ENCODE assay signal across 8 cellular contexts in genomic region chr11:13238879-13239514, GRCh38. TPM values are rescaled to one million over a fixed set of nuclear protein-coding genes. Genes with fewer than 3 reads are reported as not detected.
A peak's percentile ranks its signal among the peaks of the same experiment; 100 is the strongest.
DNase-seq lines count a peak whose midpoint lies in the region; ATAC-seq and TF ChIP-seq lines count a peak whose summit lies in the region.

No MANE protein-coding gene starts in this region.

- DNase-seq in DMS 273 (lab: John Stamatoyannopoulos, UW; ENCODE audit: unreplicated experiment) (peak; percentile 58), DMS 273 treated with DMSO at 0.1 percent for 48 hours (lab: John Stamatoyannopoulos, UW) (no peak), activated T-cell treated with anti-CD3 and anti-CD28 coated beads for 4 hours (peak; percentile 45), fibroblast of pulmonary artery (ENCODE audit: low read depth) (peak; percentile 65), trophoblast cell (peak; percentile 34 to 76)

- no peak overlapping the region for H3K27ac ChIP-seq in OCI-LY3 (ENCODE audit: low read length)
- H3K27ac ChIP-seq in trophoblast cell (ENCODE audit: low read depth, low read length), result no peak overlapping the region

- H3K14ac ChIP-seq in trophoblast cell (ENCODE audit: low read length), result no peak overlapping the region

- H4K8ac ChIP-seq in trophoblast cell (ENCODE audit: low read depth, low read length), result no peak overlapping the region

- peak overlapping the region; percentile 91 for H2BK12ac ChIP-seq in trophoblast cell (ENCODE audit: low read length)

- TF ChIP-seq CTCF in OCI-LY3 (IDR thresholded peaks at IDR 0.05; ENCODE audit: low read depth, low read length), result peak; percentile 91
- TF ChIP-seq CTCF in fibroblast of pulmonary artery (IDR thresholded peaks at IDR 0.05; ENCODE audit: low read length, missing control alignments), result peak; percentile 89

- no peaks in the 10 kb centered on the region for H3K79me2 ChIP-seq in OCI-LY3 (ENCODE audit: low read length)
- no peaks in the 10 kb centered on the region for H3K79me2 ChIP-seq in trophoblast cell (ENCODE audit: control insufficient read depth, insufficient read depth, low read length, poor library complexity)

- H3K27me3 ChIP-seq in OCI-LY3 (ENCODE audit: low read depth, low read length), result peaks cover 37% of the 10 kb centered on the region; the same call in 1 of the 2 replicates
- no peaks in the 10 kb centered on the region for H3K27me3 ChIP-seq in trophoblast cell (ENCODE audit: insufficient read depth, low read length)

- H3K9me3 ChIP-seq in OCI-LY3 (ENCODE audit: insufficient read depth, low read length), result no peaks in the 10 kb centered on the region
- H3K9me3 ChIP-seq in trophoblast cell (ENCODE audit: insufficient read depth, low read depth, low read length), result no peaks in the 10 kb centered on the region

- peaks cover 7% of the 10 kb centered on the region for H3K79me1 ChIP-seq in trophoblast cell (ENCODE audit: low read length)

- ATAC-seq in HG03025 (IDR thresholded peaks at IDR 0.05; ENCODE audit: low FRiP score, unreplicated experiment) (peak; percentile 59), GM21619 (IDR thresholded peaks at IDR 0.05; ENCODE audit: unreplicated experiment) (no peak)

- no peaks in the 10 kb centered on the region for H3K36me3 ChIP-seq in OCI-LY3 (replicated peaks; ENCODE audit: low read depth, low read length)
- H3K36me3 ChIP-seq in trophoblast cell (ENCODE audit: control insufficient read depth in 1 of 2, insufficient read depth in 2 of 2, low read length in 2 of 2), result no peaks in the 10 kb centered on the region

- no CpG with 5 or more reads among the region's 4 CpGs for WGBS in trophoblast cell (ENCODE audit: extremely low coverage, insufficient coverage, insufficient read length)

- no peak overlapping the region for H2AK5ac ChIP-seq in trophoblast cell (ENCODE audit: low read length)

- no peak overlapping the region for H3K4ac ChIP-seq in trophoblast cell (ENCODE audit: low read depth, low read length)

- H3K18ac ChIP-seq in trophoblast cell (ENCODE audit: low read length), result no peak overlapping the region

- H3K9ac ChIP-seq in OCI-LY3 (ENCODE audit: low read length), result no peak overlapping the region
- H3K9ac ChIP-seq in trophoblast cell (ENCODE audit: low read length), result no peak overlapping the region

- peak overlapping the region; percentile 39; the same call in 1 of the 2 replicates for H3K4me2 ChIP-seq in OCI-LY3 (ENCODE audit: low read length)
- no peak overlapping the region for H3K4me2 ChIP-seq in trophoblast cell (ENCODE audit: low read length)

- H2AFZ ChIP-seq in OCI-LY3 (ENCODE audit: low read depth, low read length) (peak overlapping the region; percentile 66), trophoblast cell (ENCODE audit: insufficient read depth, low read length, poor library complexity) (no peak overlapping the region)

- H3K4me3 ChIP-seq in OCI-LY3 (ENCODE audit: low read length), result no peak overlapping the region
- no peak overlapping the region for H3K4me3 ChIP-seq in fibroblast of pulmonary artery (replicated peaks; ENCODE audit: low read depth, low read length)
- no peak overlapping the region for H3K4me3 ChIP-seq in trophoblast cell (ENCODE audit: low read depth, low read length)

- H3K4me1 ChIP-seq in OCI-LY3 (ENCODE audit: low read length) (no peaks in the 10 kb centered on the region), trophoblast cell (ENCODE audit: control insufficient read depth in 1 of 2, insufficient read depth in 2 of 2, low read length in 2 of 2) (peaks cover 0 to 2% of the 10 kb centered on the region in 2 experiments)

- no peak overlapping the region for H3K23ac ChIP-seq in trophoblast cell (ENCODE audit: low read length)

- peak overlapping the region; percentile 32 for H4K91ac ChIP-seq in trophoblast cell (ENCODE audit: low read depth, low read length)

- H2BK5ac ChIP-seq in trophoblast cell (ENCODE audit: low read depth, low read length, poor library complexity), result no peak overlapping the region

- no peak overlapping the region for H4K12ac ChIP-seq in trophoblast cell (ENCODE audit: low read depth, low read length)

- no peaks in the 10 kb centered on the region for H4K20me1 ChIP-seq in OCI-LY3 (ENCODE audit: insufficient read depth, low read length)

- H2BK120ac ChIP-seq in trophoblast cell (ENCODE audit: insufficient read depth, low read length, poor library complexity), result peak overlapping the region; percentile 68

RNA-seq across cellular contexts. Expression of gene BMAL1, which starts 38.6 kb away (rescaled TPM):
- 18.8 and 20.8 TPM in 2 replicates for polyA plus RNA-seq in trophoblast cell (2013)
